Comparison of ENCODE assay signal across 9 cellular contexts in genomic region chrX:130082244-130083106, GRCh38. TPM values are rescaled to one million over a fixed set of nuclear protein-coding genes. Genes with fewer than 3 reads are reported as not detected.
DNase-seq lines count a peak whose midpoint lies in the region; ATAC-seq and TF ChIP-seq lines count a peak whose summit lies in the region.
"Had no signal": no experiment of that assay in that cellular context is flagged by ENCODE, and none has a peak within 500 bp of the region (broad histone marks: within the 10 kb centered on the region; RNA-seq: fewer than 3 reads in every experiment).

No MANE protein-coding gene starts in this region.

- H3K9me3 Mint-ChIP-seq in activated CD4-positive, alpha-beta memory T cell treated with anti-CD3 and anti-CD28 coated beads, Interleukin-2, amount 10 ng/mL, durations not matched to agents 7 days and 5 days, result no peaks in the 10 kb centered on the region

- peaks cover 4% of the 10 kb centered on the region for H3K4me1 ChIP-seq in hepatocyte (ENCODE audit: insufficient read depth)

- 80% methylated on average over 25 of the region's 28 CpGs for WGBS in hepatocyte (ENCODE audit: low lambda C conversion rate, missing lambda C conversion rate)

- DNase-seq in Ammon's horn (ENCODE audit: low spot score) (peak; percentile 18), HL-60 (ENCODE audit: low read depth in 1 of 2, low spot score in 1 of 2) (peak; percentile 70 to 88), foreskin fibroblast (no peak), amniotic stem cell (lab: John Stamatoyannopoulos, UW) (no peak), hepatocyte (ENCODE audit: low spot score) (no peak)
- peak; percentile 88 for DNase-seq in activated CD4-positive, alpha-beta memory T cell treated with anti-CD3 and anti-CD28 coated beads, Interleukin-2, amount 10 ng/mL, durations not matched to agents 7 days and 5 days
- peak; percentile 70 to 74 for DNase-seq in stimulated activated CD4-positive, alpha-beta T cell treated with anti-CD3 and anti-CD28 coated beads, Interleukin-2, amount 100 ng/mL, for 24 hours

- no peaks in the 10 kb centered on the region for H3K9me3 ChIP-seq in hepatocyte (ENCODE audit: low read depth)

- peak overlapping the region; percentile 57 for H3K4me3 Mint-ChIP-seq in activated CD4-positive, alpha-beta memory T cell treated with anti-CD3 and anti-CD28 coated beads, Interleukin-2, amount 10 ng/mL, durations not matched to agents 7 days and 5 days

- POLR2A ChIA-PET in activated CD4-positive, alpha-beta memory T cell treated with anti-CD3 and anti-CD28 coated beads, Interleukin-2, amount 10 ng/mL, durations not matched to agents 7 days and 5 days (lab: Charles Lee), result interaction anchor here (0.7 to 4.2 kb wide), 14 partner anchors 10 to 151 kb away, joined by 3 to 55 read pairs (median 4); partner anchors contain the start of genes AIFM1, ELF4 and RAB33A

- H3K27me3 ChIP-seq in HL-60 (ENCODE audit: insufficient read depth, poor library complexity, severe bottlenecking), result no peaks in the 10 kb centered on the region
- no peaks in the 10 kb centered on the region for H3K27me3 ChIP-seq in hepatocyte

- H3K27ac Mint-ChIP-seq in activated CD4-positive, alpha-beta memory T cell treated with anti-CD3 and anti-CD28 coated beads, Interleukin-2, amount 10 ng/mL, durations not matched to agents 7 days and 5 days, result peak overlapping the region; percentile 95

- H3K27ac ChIP-seq in HL-60 (replicated peaks), result peak overlapping the region; percentile 91
- H3K27ac ChIP-seq in hepatocyte, result no peak overlapping the region
- H3K27ac ChIP-seq: epithelial cell of prostate had no signal

- H3K9me2 ChIP-seq in hepatocyte (replicated peaks; ENCODE audit: insufficient read depth), result no peaks in the 10 kb centered on the region

- no peak overlapping the region for H3K4me2 ChIP-seq in hepatocyte

- peaks cover 37% of the 10 kb centered on the region for H3K36me3 Mint-ChIP-seq in activated CD4-positive, alpha-beta memory T cell treated with anti-CD3 and anti-CD28 coated beads, Interleukin-2, amount 10 ng/mL, durations not matched to agents 7 days and 5 days (ENCODE audit: low read depth)

- H4K20me1 ChIP-seq in hepatocyte (ENCODE audit: insufficient read depth, poor library complexity, severe bottlenecking), result no peaks in the 10 kb centered on the region

- H3K27me3 Mint-ChIP-seq in activated CD4-positive, alpha-beta memory T cell treated with anti-CD3 and anti-CD28 coated beads, Interleukin-2, amount 10 ng/mL, durations not matched to agents 7 days and 5 days, result no peaks in the 10 kb centered on the region

- CTCF ChIA-PET in activated CD4-positive, alpha-beta memory T cell treated with anti-CD3 and anti-CD28 coated beads, Interleukin-2, amount 10 ng/mL, durations not matched to agents 7 days and 5 days (lab: Charles Lee), result interaction anchor here (0.5 to 4.5 kb wide), 12 partner anchors 8 to 125 kb away, joined by 3 to 103 read pairs (median 4); partner anchors contain the start of gene ELF4

- H3K4me3 ChIP-seq in HL-60 (replicated peaks; ENCODE audit: insufficient read depth, low read length) (peak overlapping the region; percentile 15; the same call in 1 of the 2 replicates), foreskin fibroblast (ENCODE audit: low read depth in 1 of 2, low read length in 2 of 2) (no peak overlapping the region), hepatocyte (no peak overlapping the region)

- H3K79me2 ChIP-seq in hepatocyte, result peaks cover 2% of the 10 kb centered on the region

- peak; percentile 48 for ATAC-seq in GM19467 (IDR thresholded peaks at IDR 0.05; ENCODE audit: unreplicated experiment)

- no peaks in the 10 kb centered on the region for H3K36me3 ChIP-seq in hepatocyte (replicated peaks; ENCODE audit: insufficient read depth, low read depth)

- H3K4me1 Mint-ChIP-seq in activated CD4-positive, alpha-beta memory T cell treated with anti-CD3 and anti-CD28 coated beads, Interleukin-2, amount 10 ng/mL, durations not matched to agents 7 days and 5 days, result peaks cover 63% of the 10 kb centered on the region

- TF ChIP-seq CTCF in HL-60 (IDR thresholded peaks at IDR 0.05; ENCODE audit: insufficient read depth, low read length), result no peak
- TF ChIP-seq CTCF in foreskin fibroblast (IDR thresholded peaks at IDR 0.05; ENCODE audit: low read depth, low read length), result peak; percentile 2
- no peak for TF ChIP-seq CTCF in hepatocyte (IDR thresholded peaks at IDR 0.05; ENCODE audit: poor library complexity)

- no peak overlapping the region for H2AFZ ChIP-seq in hepatocyte

RNA-seq across cellular contexts. Expression of gene ELF4, which starts 27.8 kb away (rescaled TPM):
- 10 to 100 TPM; 48.0 to 48.7 TPM for total RNA-seq in activated CD4-positive, alpha-beta memory T cell treated with anti-CD3 and anti-CD28 coated beads, Interleukin-2, amount 10 ng/mL, durations not matched to agents 7 days and 5 days
- 19.9 and 21.1 TPM in 2 replicates for total RNA-seq in hepatocyte
- 13.6 and 18.9 TPM in 2 replicates for polyA plus RNA-seq in hepatocyte

Comparison
In these comparisons a context has a peak if more than half of its experiments do, and no peak if none do; other contexts are left out.
1. DNase-seq: peak in Ammon's horn (single experiment), HL-60 (2 of 2), activated CD4-positive, alpha-beta memory T cell treated with anti-CD3 and anti-CD28 coated beads, Interleukin-2, amount 10 ng/mL, durations not matched to agents 7 days and 5 days (single experiment) and stimulated activated CD4-positive, alpha-beta T cell treated with anti-CD3 and anti-CD28 coated beads, Interleukin-2, amount 100 ng/mL, for 24 hours (2 of 2); none in foreskin fibroblast (0 of 2), amniotic stem cell (single experiment) and hepatocyte (single experiment).